ENCODE assay signal across 1 cellular context in the genomic region with DNA sequence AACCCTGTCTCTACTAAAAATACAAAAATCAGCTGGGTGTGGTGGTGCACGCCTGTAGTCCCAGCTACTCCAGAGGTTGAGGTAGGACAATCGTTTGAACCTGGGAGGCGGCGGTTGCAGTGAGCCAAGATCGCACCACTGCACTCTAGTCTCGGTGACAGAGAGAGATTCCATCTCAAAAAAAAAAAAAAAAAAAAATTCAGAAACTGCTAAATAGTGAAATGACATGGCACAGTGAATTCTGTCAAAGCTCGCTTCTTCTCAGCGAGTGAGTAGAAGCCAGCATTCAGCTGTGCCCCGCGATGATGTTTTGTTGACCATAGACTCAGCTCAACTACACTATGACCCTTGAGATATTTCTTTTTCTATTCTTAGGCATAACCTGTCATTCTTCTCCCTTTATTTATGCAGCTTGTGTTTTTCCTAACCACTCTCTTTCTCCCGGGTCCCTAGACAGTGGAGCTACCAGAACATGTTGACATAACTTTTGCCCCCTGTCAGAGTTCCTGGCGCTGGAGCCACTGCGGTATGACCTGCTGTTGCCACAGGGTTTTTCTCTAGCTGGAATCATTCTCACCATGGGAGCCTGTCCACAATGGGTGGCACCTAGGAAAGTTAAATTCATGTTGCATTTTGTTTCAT.
TF ChIP-seq lines count a peak whose summit lies in the region.

No MANE protein-coding gene starts in this region.

TF ChIP-seq in HepG2, 621 proteins besides CTCF, POLR2A, EP300 and RAD21 (continued from another document and continues in another):
- TF ChIP-seq, protein P1, sequence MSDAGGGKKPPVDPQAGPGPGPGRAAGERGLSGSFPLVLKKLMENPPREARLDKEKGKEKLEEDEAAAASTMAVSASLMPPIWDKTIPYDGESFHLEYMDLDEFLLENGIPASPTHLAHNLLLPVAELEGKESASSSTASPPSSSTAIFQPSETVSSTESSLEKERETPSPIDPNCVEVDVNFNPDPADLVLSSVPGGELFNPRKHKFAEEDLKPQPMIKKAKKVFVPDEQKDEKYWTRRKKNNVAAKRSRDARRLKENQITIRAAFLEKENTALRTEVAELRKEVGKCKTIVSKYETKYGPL (CRISPR knock-in tag; IDR thresholded peaks at IDR 0.05), result no peak
- no peak for TF ChIP-seq ZNF678 (CRISPR knock-in tag; IDR thresholded peaks at IDR 0.05)
- no peak for TF ChIP-seq PRPF4 (IDR thresholded peaks at IDR 0.05; ENCODE audit: low read depth, low read length, poor library complexity, severe bottlenecking)
- peak; percentile 81; the same call in 1 of the 2 replicates for TF ChIP-seq RXRB (CRISPR knock-in tag; IDR thresholded peaks at IDR 0.05; ENCODE audit: borderline replicate concordance)
- TF ChIP-seq PHF8 (CRISPR knock-in tag; IDR thresholded peaks at IDR 0.05), result no peak
- peak; percentile 70 for TF ChIP-seq ZMYM3 (CRISPR knock-in tag; IDR thresholded peaks at IDR 0.05)
- TF ChIP-seq, protein P2, sequence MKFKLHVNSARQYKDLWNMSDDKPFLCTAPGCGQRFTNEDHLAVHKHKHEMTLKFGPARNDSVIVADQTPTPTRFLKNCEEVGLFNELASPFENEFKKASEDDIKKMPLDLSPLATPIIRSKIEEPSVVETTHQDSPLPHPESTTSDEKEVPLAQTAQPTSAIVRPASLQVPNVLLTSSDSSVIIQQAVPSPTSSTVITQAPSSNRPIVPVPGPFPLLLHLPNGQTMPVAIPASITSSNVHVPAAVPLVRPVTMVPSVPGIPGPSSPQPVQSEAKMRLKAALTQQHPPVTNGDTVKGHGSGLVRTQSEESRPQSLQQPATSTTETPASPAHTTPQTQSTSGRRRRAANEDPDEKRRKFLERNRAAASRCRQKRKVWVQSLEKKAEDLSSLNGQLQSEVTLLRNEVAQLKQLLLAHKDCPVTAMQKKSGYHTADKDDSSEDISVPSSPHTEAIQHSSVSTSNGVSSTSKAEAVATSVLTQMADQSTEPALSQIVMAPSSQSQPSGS (CRISPR knock-in tag; IDR thresholded peaks at IDR 0.05), result no peak
- TF ChIP-seq SCMH1 (CRISPR knock-in tag; IDR thresholded peaks at IDR 0.05; ENCODE audit: borderline replicate concordance), result no peak
- TF ChIP-seq, protein P3, sequence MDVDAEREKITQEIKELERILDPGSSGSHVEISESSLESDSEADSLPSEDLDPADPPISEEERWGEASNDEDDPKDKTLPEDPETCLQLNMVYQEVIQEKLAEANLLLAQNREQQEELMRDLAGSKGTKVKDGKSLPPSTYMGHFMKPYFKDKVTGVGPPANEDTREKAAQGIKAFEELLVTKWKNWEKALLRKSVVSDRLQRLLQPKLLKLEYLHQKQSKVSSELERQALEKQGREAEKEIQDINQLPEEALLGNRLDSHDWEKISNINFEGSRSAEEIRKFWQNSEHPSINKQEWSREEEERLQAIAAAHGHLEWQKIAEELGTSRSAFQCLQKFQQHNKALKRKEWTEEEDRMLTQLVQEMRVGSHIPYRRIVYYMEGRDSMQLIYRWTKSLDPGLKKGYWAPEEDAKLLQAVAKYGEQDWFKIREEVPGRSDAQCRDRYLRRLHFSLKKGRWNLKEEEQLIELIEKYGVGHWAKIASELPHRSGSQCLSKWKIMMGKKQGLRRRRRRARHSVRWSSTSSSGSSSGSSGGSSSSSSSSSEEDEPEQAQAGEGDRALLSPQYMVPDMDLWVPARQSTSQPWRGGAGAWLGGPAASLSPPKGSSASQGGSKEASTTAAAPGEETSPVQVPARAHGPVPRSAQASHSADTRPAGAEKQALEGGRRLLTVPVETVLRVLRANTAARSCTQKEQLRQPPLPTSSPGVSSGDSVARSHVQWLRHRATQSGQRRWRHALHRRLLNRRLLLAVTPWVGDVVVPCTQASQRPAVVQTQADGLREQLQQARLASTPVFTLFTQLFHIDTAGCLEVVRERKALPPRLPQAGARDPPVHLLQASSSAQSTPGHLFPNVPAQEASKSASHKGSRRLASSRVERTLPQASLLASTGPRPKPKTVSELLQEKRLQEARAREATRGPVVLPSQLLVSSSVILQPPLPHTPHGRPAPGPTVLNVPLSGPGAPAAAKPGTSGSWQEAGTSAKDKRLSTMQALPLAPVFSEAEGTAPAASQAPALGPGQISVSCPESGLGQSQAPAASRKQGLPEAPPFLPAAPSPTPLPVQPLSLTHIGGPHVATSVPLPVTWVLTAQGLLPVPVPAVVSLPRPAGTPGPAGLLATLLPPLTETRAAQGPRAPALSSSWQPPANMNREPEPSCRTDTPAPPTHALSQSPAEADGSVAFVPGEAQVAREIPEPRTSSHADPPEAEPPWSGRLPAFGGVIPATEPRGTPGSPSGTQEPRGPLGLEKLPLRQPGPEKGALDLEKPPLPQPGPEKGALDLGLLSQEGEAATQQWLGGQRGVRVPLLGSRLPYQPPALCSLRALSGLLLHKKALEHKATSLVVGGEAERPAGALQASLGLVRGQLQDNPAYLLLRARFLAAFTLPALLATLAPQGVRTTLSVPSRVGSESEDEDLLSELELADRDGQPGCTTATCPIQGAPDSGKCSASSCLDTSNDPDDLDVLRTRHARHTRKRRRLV (CRISPR knock-in tag; IDR thresholded peaks at IDR 0.05), result no peak
- TF ChIP-seq, protein P4, sequence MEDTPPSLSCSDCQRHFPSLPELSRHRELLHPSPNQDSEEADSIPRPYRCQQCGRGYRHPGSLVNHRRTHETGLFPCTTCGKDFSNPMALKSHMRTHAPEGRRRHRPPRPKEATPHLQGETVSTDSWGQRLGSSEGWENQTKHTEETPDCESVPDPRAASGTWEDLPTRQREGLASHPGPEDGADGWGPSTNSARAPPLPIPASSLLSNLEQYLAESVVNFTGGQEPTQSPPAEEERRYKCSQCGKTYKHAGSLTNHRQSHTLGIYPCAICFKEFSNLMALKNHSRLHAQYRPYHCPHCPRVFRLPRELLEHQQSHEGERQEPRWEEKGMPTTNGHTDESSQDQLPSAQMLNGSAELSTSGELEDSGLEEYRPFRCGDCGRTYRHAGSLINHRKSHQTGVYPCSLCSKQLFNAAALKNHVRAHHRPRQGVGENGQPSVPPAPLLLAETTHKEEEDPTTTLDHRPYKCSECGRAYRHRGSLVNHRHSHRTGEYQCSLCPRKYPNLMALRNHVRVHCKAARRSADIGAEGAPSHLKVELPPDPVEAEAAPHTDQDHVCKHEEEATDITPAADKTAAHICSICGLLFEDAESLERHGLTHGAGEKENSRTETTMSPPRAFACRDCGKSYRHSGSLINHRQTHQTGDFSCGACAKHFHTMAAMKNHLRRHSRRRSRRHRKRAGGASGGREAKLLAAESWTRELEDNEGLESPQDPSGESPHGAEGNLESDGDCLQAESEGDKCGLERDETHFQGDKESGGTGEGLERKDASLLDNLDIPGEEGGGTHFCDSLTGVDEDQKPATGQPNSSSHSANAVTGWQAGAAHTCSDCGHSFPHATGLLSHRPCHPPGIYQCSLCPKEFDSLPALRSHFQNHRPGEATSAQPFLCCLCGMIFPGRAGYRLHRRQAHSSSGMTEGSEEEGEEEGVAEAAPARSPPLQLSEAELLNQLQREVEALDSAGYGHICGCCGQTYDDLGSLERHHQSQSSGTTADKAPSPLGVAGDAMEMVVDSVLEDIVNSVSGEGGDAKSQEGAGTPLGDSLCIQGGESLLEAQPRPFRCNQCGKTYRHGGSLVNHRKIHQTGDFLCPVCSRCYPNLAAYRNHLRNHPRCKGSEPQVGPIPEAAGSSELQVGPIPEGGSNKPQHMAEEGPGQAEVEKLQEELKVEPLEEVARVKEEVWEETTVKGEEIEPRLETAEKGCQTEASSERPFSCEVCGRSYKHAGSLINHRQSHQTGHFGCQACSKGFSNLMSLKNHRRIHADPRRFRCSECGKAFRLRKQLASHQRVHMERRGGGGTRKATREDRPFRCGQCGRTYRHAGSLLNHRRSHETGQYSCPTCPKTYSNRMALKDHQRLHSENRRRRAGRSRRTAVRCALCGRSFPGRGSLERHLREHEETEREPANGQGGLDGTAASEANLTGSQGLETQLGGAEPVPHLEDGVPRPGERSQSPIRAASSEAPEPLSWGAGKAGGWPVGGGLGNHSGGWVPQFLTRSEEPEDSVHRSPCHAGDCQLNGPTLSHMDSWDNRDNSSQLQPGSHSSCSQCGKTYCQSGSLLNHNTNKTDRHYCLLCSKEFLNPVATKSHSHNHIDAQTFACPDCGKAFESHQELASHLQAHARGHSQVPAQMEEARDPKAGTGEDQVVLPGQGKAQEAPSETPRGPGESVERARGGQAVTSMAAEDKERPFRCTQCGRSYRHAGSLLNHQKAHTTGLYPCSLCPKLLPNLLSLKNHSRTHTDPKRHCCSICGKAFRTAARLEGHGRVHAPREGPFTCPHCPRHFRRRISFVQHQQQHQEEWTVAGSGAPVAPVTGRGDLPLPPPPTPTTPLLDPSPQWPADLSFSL (CRISPR knock-in tag; IDR thresholded peaks at IDR 0.05), result no peak
- TF ChIP-seq ZNF530 (CRISPR knock-in tag; IDR thresholded peaks at IDR 0.05; ENCODE audit: low read depth), result no peak
- TF ChIP-seq ZNF557 (CRISPR knock-in tag; IDR thresholded peaks at IDR 0.05), result no peak
- TF ChIP-seq ZNF44 (CRISPR knock-in tag; IDR thresholded peaks at IDR 0.05), result no peak
- TF ChIP-seq ZNF362 (CRISPR knock-in tag; IDR thresholded peaks at IDR 0.05; ENCODE audit: borderline replicate concordance), result peak; percentile 34; the same call in 1 of the 2 replicates
- no peak for TF ChIP-seq ZNF143 (CRISPR knock-in tag; IDR thresholded peaks at IDR 0.05)
- no peak for TF ChIP-seq MTF2 (CRISPR knock-in tag; IDR thresholded peaks at IDR 0.05; ENCODE audit: borderline replicate concordance)
- no peak for TF ChIP-seq GTF2F1 (IDR thresholded peaks at IDR 0.05; ENCODE audit: low read length)
- TF ChIP-seq HDAC1 (CRISPR knock-in tag; IDR thresholded peaks at IDR 0.05), result 0 out of 2 replicates have a peak, but pooled peaks have one; percentile 33
- no peak for TF ChIP-seq ARNT2 (CRISPR knock-in tag; IDR thresholded peaks at IDR 0.05; ENCODE audit: low read depth)
- no peak for TF ChIP-seq IKZF1 (IDR thresholded peaks at IDR 0.05)
- no peak for TF ChIP-seq KDM1A (CRISPR knock-in tag; IDR thresholded peaks at IDR 0.05)
- no peak for TF ChIP-seq HNRNPUL1 (IDR thresholded peaks at IDR 0.05; ENCODE audit: low read depth, low read length)
- peak; percentile 75 for TF ChIP-seq FOXP4 (CRISPR knock-in tag; IDR thresholded peaks at IDR 0.05)
- TF ChIP-seq MEIS2 (CRISPR knock-in tag; IDR thresholded peaks at IDR 0.05), result no peak; the same call in 1 of the 2 replicates
- no peak for TF ChIP-seq RFX1 (IDR thresholded peaks at IDR 0.05)
- TF ChIP-seq SP5 (CRISPR knock-in tag; IDR thresholded peaks at IDR 0.05; ENCODE audit: borderline replicate concordance, low read depth), result no peak
- TF ChIP-seq RNF219 (CRISPR knock-in tag; IDR thresholded peaks at IDR 0.05), result no peak
- TF ChIP-seq, protein P5, sequence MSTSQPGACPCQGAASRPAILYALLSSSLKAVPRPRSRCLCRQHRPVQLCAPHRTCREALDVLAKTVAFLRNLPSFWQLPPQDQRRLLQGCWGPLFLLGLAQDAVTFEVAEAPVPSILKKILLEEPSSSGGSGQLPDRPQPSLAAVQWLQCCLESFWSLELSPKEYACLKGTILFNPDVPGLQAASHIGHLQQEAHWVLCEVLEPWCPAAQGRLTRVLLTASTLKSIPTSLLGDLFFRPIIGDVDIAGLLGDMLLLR (CRISPR knock-in tag; IDR thresholded peaks at IDR 0.05), result no peak
- no peak for TF ChIP-seq ZNF333 (CRISPR knock-in tag; IDR thresholded peaks at IDR 0.05; ENCODE audit: borderline replicate concordance)
- no peak for TF ChIP-seq NPAS2 (CRISPR knock-in tag; IDR thresholded peaks at IDR 0.05; ENCODE audit: borderline replicate concordance)
- no peak for TF ChIP-seq GPBP1L1 (CRISPR knock-in tag; IDR thresholded peaks at IDR 0.05)
- TF ChIP-seq KDM5B (CRISPR knock-in tag; IDR thresholded peaks at IDR 0.05; ENCODE audit: borderline replicate concordance), result no peak
- no peak for TF ChIP-seq ZBTB1 (CRISPR knock-in tag; IDR thresholded peaks at IDR 0.05; ENCODE audit: borderline replicate concordance)
- TF ChIP-seq ZNF468 (CRISPR knock-in tag; IDR thresholded peaks at IDR 0.05), result no peak
- no peak for TF ChIP-seq KDM3A (CRISPR knock-in tag; IDR thresholded peaks at IDR 0.05; ENCODE audit: low read depth)
- TF ChIP-seq MZF1 (CRISPR knock-in tag; IDR thresholded peaks at IDR 0.05; ENCODE audit: borderline replicate concordance), result no peak
